ENCODE assay signal across 17 cellular contexts in genomic region chr10:14567421-14567820, GRCh38.
A peak's percentile ranks its signal among the peaks of the same experiment; 100 is the strongest.
DNase-seq lines count a peak whose midpoint lies in the region; ATAC-seq and TF ChIP-seq lines count a peak whose summit lies in the region.
"Had no signal": no experiment of that assay in that cellular context is flagged by ENCODE, and none has a peak within 500 bp of the region (broad histone marks: within the 10 kb centered on the region; RNA-seq: fewer than 3 reads in every experiment).

No MANE protein-coding gene starts in this region.

- peaks cover 93% of the 10 kb centered on the region for H3K4me1 Mint-ChIP-seq in activated T-cell treated with anti-CD3 and anti-CD28 coated beads, Interleukin-2, amount 50 U/mL, for 24 hours (ENCODE audit: low read depth)
- peaks cover 88% of the 10 kb centered on the region for H3K4me1 Mint-ChIP-seq in activated CD8-positive, alpha-beta T cell treated with anti-CD3 and anti-CD28 coated beads for 36 hours (ENCODE audit: low read depth)
- H3K4me1 Mint-ChIP-seq in immature natural killer cell: peaks cover 98 to 100% of the 10 kb centered on the region in 2 donors

- H3K4me3 Mint-ChIP-seq in activated T-cell treated with anti-CD3 and anti-CD28 coated beads, Interleukin-2, amount 50 U/mL, for 24 hours: no peak overlapping the region
- no peak overlapping the region for H3K4me3 Mint-ChIP-seq in activated CD8-positive, alpha-beta T cell treated with anti-CD3 and anti-CD28 coated beads for 36 hours
- peak overlapping the region; percentile 0 to 58 (median 52) for H3K4me3 Mint-ChIP-seq in immature natural killer cell

- H3K9me3 Mint-ChIP-seq in activated T-cell treated with anti-CD3 and anti-CD28 coated beads, Interleukin-2, amount 50 U/mL, for 24 hours: no peaks in the 10 kb centered on the region
- H3K9me3 Mint-ChIP-seq in activated CD8-positive, alpha-beta T cell treated with anti-CD3 and anti-CD28 coated beads for 36 hours: peaks cover 15% of the 10 kb centered on the region
- no peaks in the 10 kb centered on the region for H3K9me3 Mint-ChIP-seq in immature natural killer cell

- no peaks in the 10 kb centered on the region for H3K27me3 Mint-ChIP-seq in activated T-cell treated with anti-CD3 and anti-CD28 coated beads, Interleukin-2, amount 50 U/mL, for 24 hours
- H3K27me3 Mint-ChIP-seq in activated CD8-positive, alpha-beta T cell treated with anti-CD3 and anti-CD28 coated beads for 36 hours: no peaks in the 10 kb centered on the region
- peaks cover 3 to 28% (median 11%) of the 10 kb centered on the region in 3 donors for H3K27me3 Mint-ChIP-seq in immature natural killer cell (ENCODE audit: low read depth in 3 of 3)

- H3K4me3 ChIP-seq in subcutaneous abdominal adipose tissue (ENCODE audit: low read depth in 1 of 5, low read length in 5 of 5) (no peak overlapping the region), WERI-Rb-1 (ENCODE audit: low read depth, low read length) (no peak overlapping the region)
- H3K4me3 ChIP-seq: thyroid gland had no signal

- no peak for ATAC-seq in activated CD8-positive, alpha-beta T cell treated with anti-CD3 and anti-CD28 coated beads for 36 hours
- no peak for ATAC-seq in esophagus mucosa

- peaks cover 4 to 77% (median 56%) of the 10 kb centered on the region in 5 donors for H3K4me1 ChIP-seq in subcutaneous abdominal adipose tissue (ENCODE audit: control insufficient read depth in 5 of 5, insufficient read depth in 5 of 5, low read length in 5 of 5)

- no peak for TF ChIP-seq CTCF in activated CD8-positive, alpha-beta T cell treated with anti-CD3 and anti-CD28 coated beads for 36 hours (IDR thresholded peaks at IDR 0.05)
- no peak for TF ChIP-seq CTCF in WERI-Rb-1 (IDR thresholded peaks at IDR 0.05; ENCODE audit: low read depth, low read length)

- CTCF ChIA-PET in activated CD8-positive, alpha-beta T cell treated with anti-CD3 and anti-CD28 coated beads for 36 hours (lab: Charles Lee): interaction anchor here (0.8 to 1.5 kb wide), 5 partner anchors 8 to 55 kb away, joined by 3 to 5 read pairs (median 3); no protein-coding TSS in a partner anchor

- no peak for DNase-seq in activated T-cell treated with anti-CD3 and anti-CD28 coated beads, Interleukin-2, amount 50 U/mL, for 24 hours
- no peak for DNase-seq in activated T-cell treated with anti-CD3 and anti-CD28 coated beads, Interleukin-2, amount 50 U/mL, for 1 hour
- DNase-seq in activated CD8-positive, alpha-beta T cell treated with anti-CD3 and anti-CD28 coated beads for 36 hours: no peak
- DNase-seq in immature natural killer cell (no peak), SKM-1 treated with dmso at 0.1 percent for 144 hours (lab: John Stamatoyannopoulos, UW; ENCODE audit: unreplicated experiment) (no peak), WERI-Rb-1 (no peak)
- DNase-seq: ACHN; activated gamma-delta T cell treated with Interleukin-2 at 50 U/mL for 16 hours; effector CD8-positive, alpha-beta T cell; GDM1; HCEC 1CT; NCI-H146; NCI-H446 treated with DMSO at 0.1 percent for 48 hours; T1000; thyroid gland had no signal

- intact Hi-C loops in activated CD8-positive, alpha-beta T cell treated with anti-CD3 and anti-CD28 coated beads for 36 hours (cut with micrococcal nuclease): no loop called here

- H3K9ac ChIP-seq in subcutaneous abdominal adipose tissue (ENCODE audit: low read length in 5 of 5): no peak overlapping the region

- peak overlapping the region; percentile 75 for H3K27ac Mint-ChIP-seq in activated T-cell treated with anti-CD3 and anti-CD28 coated beads, Interleukin-2, amount 50 U/mL, for 24 hours
- H3K27ac Mint-ChIP-seq in activated CD8-positive, alpha-beta T cell treated with anti-CD3 and anti-CD28 coated beads for 36 hours: peak overlapping the region; percentile 92
- peak overlapping the region; percentile 71 to 99 (median 90) for H3K27ac Mint-ChIP-seq in immature natural killer cell

- H3K27me3 ChIP-seq in subcutaneous abdominal adipose tissue (ENCODE audit: control insufficient read depth in 5 of 5, insufficient read depth in 4 of 5, low read length in 5 of 5) (no peaks in the 10 kb centered on the region), WERI-Rb-1 (ENCODE audit: insufficient read depth, low read depth, severe bottlenecking) (no peaks in the 10 kb centered on the region)
- H3K27me3 ChIP-seq: thyroid gland had no signal

- H3K27ac ChIP-seq in subcutaneous abdominal adipose tissue (ENCODE audit: low read depth, low read length): peak overlapping the region; percentile 50
- H3K27ac ChIP-seq in WERI-Rb-1: no peak overlapping the region
- H3K27ac ChIP-seq: thyroid gland had no signal

- H3K9me3 ChIP-seq in subcutaneous abdominal adipose tissue (ENCODE audit: control insufficient read depth in 5 of 5, low read length in 5 of 5) (peaks cover 0 to 4% (median 3%) of the 10 kb centered on the region in 5 donors), WERI-Rb-1 (ENCODE audit: severe bottlenecking) (no peaks in the 10 kb centered on the region)
- H3K9me3 ChIP-seq: thyroid gland had no signal

- H3K36me3 ChIP-seq in subcutaneous abdominal adipose tissue (ENCODE audit: control insufficient read depth in 5 of 5, insufficient read depth in 5 of 5, low read length in 5 of 5) (peaks cover 0 to 14% (median 9%) of the 10 kb centered on the region in 5 donors), WERI-Rb-1 (no peaks in the 10 kb centered on the region)
- H3K36me3 ChIP-seq: thyroid gland had no signal

- POLR2A ChIA-PET in activated CD8-positive, alpha-beta T cell treated with anti-CD3 and anti-CD28 coated beads for 36 hours (lab: Charles Lee): no interaction called here

- H3K36me3 Mint-ChIP-seq in activated T-cell treated with anti-CD3 and anti-CD28 coated beads, Interleukin-2, amount 50 U/mL, for 24 hours (ENCODE audit: low read depth): peaks cover 62% of the 10 kb centered on the region
- H3K36me3 Mint-ChIP-seq in activated CD8-positive, alpha-beta T cell treated with anti-CD3 and anti-CD28 coated beads for 36 hours (ENCODE audit: low read depth): peaks cover 56% of the 10 kb centered on the region
- H3K36me3 Mint-ChIP-seq in immature natural killer cell: peaks cover 15 to 24% (median 16%) of the 10 kb centered on the region in 3 donors

Comparison
In these comparisons a context has a peak if more than half of its experiments do, and no peak if none do; other contexts are left out.
1. H3K4me3 Mint-ChIP-seq: peak in immature natural killer cell (5 of 5); none in activated T-cell treated with anti-CD3 and anti-CD28 coated beads, Interleukin-2, amount 50 U/mL, for 24 hours (single experiment) and activated CD8-positive, alpha-beta T cell treated with anti-CD3 and anti-CD28 coated beads for 36 hours (single experiment).
2. Peak in every context shown above with its lines, with median percentiles within 50 percentile points of each other: H3K27ac Mint-ChIP-seq.